ENCODE assay signal across 35 cellular contexts in the genomic region with DNA sequence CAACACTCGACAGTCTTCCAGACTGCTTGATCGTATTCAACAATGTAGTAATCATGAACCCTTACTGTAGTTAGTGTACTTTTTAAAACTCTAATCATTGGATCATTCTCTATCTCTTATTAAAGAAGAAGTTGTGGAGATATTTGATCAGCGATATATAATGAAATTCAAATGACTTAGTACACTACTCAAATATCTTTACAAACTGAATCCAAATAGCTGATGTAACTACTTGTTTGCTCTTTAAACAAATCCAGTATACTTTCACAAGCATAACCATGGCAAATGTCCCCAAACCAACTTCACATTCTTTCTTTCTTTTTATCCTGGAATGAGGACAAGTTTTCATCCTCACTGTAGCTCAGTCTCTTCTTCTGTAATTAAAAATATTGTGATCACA.
"Had no signal": no experiment of that assay in that cellular context is flagged by ENCODE, and none has a peak within 500 bp of the region (broad histone marks: within the 10 kb centered on the region; RNA-seq: fewer than 3 reads in every experiment).

No MANE protein-coding gene starts in this region.

- H3K4me3 ChIP-seq: adrenal gland, body of pancreas, breast epithelium had no signal

- H3K4me1 Mint-ChIP-seq: activated CD4-positive, alpha-beta memory T cell treated with anti-CD3 and anti-CD28 coated beads, Interleukin-2, amount 10 ng/mL, durations not matched to agents 7 days and 5 days; activated CD4-positive, alpha-beta T cell treated with anti-CD3 and anti-CD28 coated beads for 36 hours; activated CD4-positive, alpha-beta T cell treated with anti-CD3 and anti-CD28 coated beads, Interleukin-2, amount 10 ng/mL, durations not matched to agents 7 days and 5 days; activated naive CD8-positive, alpha-beta T cell treated with anti-CD3 and anti-CD28 coated beads for 36 hours; activated T-helper 17 cell treated with anti-CD3 and anti-CD28 coated beads, Interleukin-2, amount 50 U/mL, for 72 hours; WTC11 had no signal

- H3K9me3 ChIP-seq: adrenal gland, body of pancreas, breast epithelium had no signal

- H3K27ac Mint-ChIP-seq: activated CD4-positive, alpha-beta memory T cell treated with anti-CD3 and anti-CD28 coated beads, Interleukin-2, amount 10 ng/mL, durations not matched to agents 7 days and 5 days; activated CD4-positive, alpha-beta T cell treated with anti-CD3 and anti-CD28 coated beads for 36 hours; activated CD4-positive, alpha-beta T cell treated with anti-CD3 and anti-CD28 coated beads, Interleukin-2, amount 10 ng/mL, durations not matched to agents 7 days and 5 days; activated naive CD4-positive, alpha-beta T cell treated with anti-CD3 and anti-CD28 coated beads for 36 hours; activated naive CD4-positive, alpha-beta T cell treated with anti-CD3 and anti-CD28 coated beads, Interleukin-2, amount 50 U/mL, for 72 hours; activated naive CD8-positive, alpha-beta T cell treated with anti-CD3 and anti-CD28 coated beads for 36 hours; activated T-cell treated with anti-CD3 and anti-CD28 coated beads, Interleukin-2, amount 50 U/mL, for 72 hours; activated T-helper 1 cell treated with anti-CD3 and anti-CD28 coated beads, Interleukin-12 subunit alpha, Interleukin-12 subunit beta, Interleukin-2, Interleukin-4 antibody, amounts not matched to agents 30 ng/mL and 10 ng/mL and 1 ng/mL, durations not matched to agents 14 hours and 24 hours and 36 hours; activated T-helper 17 cell treated with anti-CD3 and anti-CD28 coated beads, Interleukin-2, amount 50 U/mL, for 72 hours; T-helper 1 cell treated with Interleukin-12 subunit alpha and Interleukin-12 subunit beta and Interleukin-4 antibody, amounts not matched to agents 30 μg/mL and 1 μg/mL, for 36 hours; T-helper 2 cell treated with Interferon-gamma antibody and Interleukin-4, amounts not matched to agents 5 μg/mL and 100 μg/mL, for 36 hours; WTC11 had no signal

- H3K27me3 Mint-ChIP-seq: activated CD4-positive, alpha-beta memory T cell treated with anti-CD3 and anti-CD28 coated beads, Interleukin-2, amount 10 ng/mL, durations not matched to agents 7 days and 5 days; activated CD4-positive, alpha-beta T cell treated with anti-CD3 and anti-CD28 coated beads for 36 hours; activated CD4-positive, alpha-beta T cell treated with anti-CD3 and anti-CD28 coated beads, Interleukin-2, amount 10 ng/mL, durations not matched to agents 7 days and 5 days; activated naive CD8-positive, alpha-beta T cell treated with anti-CD3 and anti-CD28 coated beads for 36 hours; activated T-helper 17 cell treated with anti-CD3 and anti-CD28 coated beads, Interleukin-2, amount 50 U/mL, for 72 hours had no signal

- DNase-seq: activated CD4-positive, alpha-beta memory T cell treated with anti-CD3 and anti-CD28 coated beads, Interleukin-2, amount 10 ng/mL, durations not matched to agents 7 days and 5 days; activated CD4-positive, alpha-beta T cell treated with anti-CD3 and anti-CD28 coated beads for 1 hour; activated CD4-positive, alpha-beta T cell treated with anti-CD3 and anti-CD28 coated beads for 36 hours; activated CD4-positive, alpha-beta T cell treated with anti-CD3 and anti-CD28 coated beads for 48 hours; activated CD4-positive, alpha-beta T cell treated with anti-CD3 and anti-CD28 coated beads, Interleukin-2, amount 10 ng/mL, durations not matched to agents 7 days and 5 days; activated CD4-positive, alpha-beta T cell treated with anti-CD3 and anti-CD28 coated beads, Interleukin-2, amount 50 U/mL, for 48 hours; activated CD4-positive, CD25-positive, alpha-beta regulatory T cell; activated CD8-positive, alpha-beta memory T cell treated with anti-CD3 and anti-CD28 coated beads, Interleukin-2, amount 50 U/mL, for 4 hours; activated effector memory CD4-positive, alpha-beta T cell treated with anti-CD3 and anti-CD28 coated beads, Interleukin-2, amount 50 U/mL, for 16 hours; activated gamma-delta T cell treated with Interleukin-2 at 50 U/mL for 16 hours; activated naive CD4-positive, alpha-beta T cell; activated naive CD4-positive, alpha-beta T cell treated with anti-CD3 and anti-CD28 coated beads for 36 hours; activated naive CD4-positive, alpha-beta T cell treated with anti-CD3 and anti-CD28 coated beads, Interleukin-2, amount 50 U/mL, for 16 hours; activated naive CD8-positive, alpha-beta T cell treated with anti-CD3 and anti-CD28 coated beads for 36 hours; activated T-cell treated with anti-CD3 and anti-CD28 coated beads for 4 hours; activated T-cell treated with anti-CD3 and anti-CD28 coated beads, Interleukin-2, amount 50 U/mL, for 1 hour; activated T-cell treated with anti-CD3 and anti-CD28 coated beads, Interleukin-2, amount 50 U/mL, for 4 hours; activated T-cell treated with anti-CD3 and anti-CD28 coated beads, Interleukin-2, amount 50 U/mL, for 72 hours; adrenal gland; amniotic stem cell; aorta; body of pancreas; brain microvascular endothelial cell; central memory CD4-positive, alpha-beta T cell; T-helper 2 cell; T-helper 9 cell; WERI-Rb-1 had no signal

- ATAC-seq: activated CD4-positive, alpha-beta T cell treated with anti-CD3 and anti-CD28 coated beads for 36 hours; activated CD4-positive, CD25-positive, alpha-beta regulatory T cell treated with anti-CD3 and anti-CD28 coated beads, Interleukin-2, amount 50 U/mL, for 24 hours; activated naive CD4-positive, alpha-beta T cell treated with anti-CD3 and anti-CD28 coated beads, Interleukin-2, amount 50 U/mL, for 72 hours; activated T-cell treated with anti-CD3 and anti-CD28 coated beads, Interleukin-2, amount 50 U/mL, for 4 hours; activated T-cell treated with anti-CD3 and anti-CD28 coated beads, Interleukin-2, amount 50 U/mL, for 72 hours; activated T-helper 17 cell treated with anti-CD3 and anti-CD28 coated beads, Interleukin-2, amount 50 U/mL, for 72 hours; body of pancreas; WTC11 had no signal

- H3K36me3 ChIP-seq: adrenal gland, brain microvascular endothelial cell, breast epithelium, WERI-Rb-1 had no signal

- H3K4me3 Mint-ChIP-seq: activated CD4-positive, alpha-beta memory T cell treated with anti-CD3 and anti-CD28 coated beads, Interleukin-2, amount 10 ng/mL, durations not matched to agents 7 days and 5 days; activated CD4-positive, alpha-beta T cell treated with anti-CD3 and anti-CD28 coated beads for 36 hours; activated CD4-positive, alpha-beta T cell treated with anti-CD3 and anti-CD28 coated beads, Interleukin-2, amount 10 ng/mL, durations not matched to agents 7 days and 5 days; activated naive CD4-positive, alpha-beta T cell treated with anti-CD3 and anti-CD28 coated beads for 36 hours; activated naive CD8-positive, alpha-beta T cell treated with anti-CD3 and anti-CD28 coated beads for 36 hours; activated T-cell treated with anti-CD3 and anti-CD28 coated beads, Interleukin-2, amount 50 U/mL, for 4 hours; activated T-cell treated with anti-CD3 and anti-CD28 coated beads, Interleukin-2, amount 50 U/mL, for 72 hours; activated T-helper 1 cell treated with anti-CD3 and anti-CD28 coated beads, Interleukin-12 subunit alpha, Interleukin-12 subunit beta, Interleukin-2, Interleukin-4 antibody, amounts not matched to agents 30 ng/mL and 10 ng/mL and 1 ng/mL, durations not matched to agents 14 hours and 24 hours and 36 hours; activated T-helper 17 cell treated with anti-CD3 and anti-CD28 coated beads, Interleukin-2, amount 50 U/mL, for 72 hours; T-helper 1 cell treated with Interleukin-12 subunit alpha and Interleukin-12 subunit beta and Interleukin-4 antibody, amounts not matched to agents 30 μg/mL and 1 μg/mL, for 36 hours; T-helper 2 cell treated with Interferon-gamma antibody and Interleukin-4, amounts not matched to agents 5 μg/mL and 100 μg/mL, for 36 hours; WTC11 had no signal

- H3K27ac ChIP-seq: adrenal gland, body of pancreas, brain microvascular endothelial cell, breast epithelium, WERI-Rb-1 had no signal

- H3K27me3 ChIP-seq: adrenal gland, body of pancreas, brain microvascular endothelial cell, breast epithelium had no signal

- H3K9me3 Mint-ChIP-seq: T-helper 1 cell treated with Interleukin-12 subunit alpha and Interleukin-12 subunit beta and Interleukin-4 antibody, amounts not matched to agents 30 μg/mL and 1 μg/mL, for 36 hours had no signal

- H3K36me3 Mint-ChIP-seq: activated naive CD8-positive, alpha-beta T cell treated with anti-CD3 and anti-CD28 coated beads for 36 hours had no signal

- H3K4me1 ChIP-seq: adrenal gland, body of pancreas, breast epithelium had no signal
